In genomic region chr15:36177590-36178281, GRCh38 we compare ENCODE assay signal across 2 cellular contexts.
TF ChIP-seq lines count a peak whose summit lies in the region.

No MANE protein-coding gene starts in this region.

TF ChIP-seq in GM23338, 12 proteins besides CTCF, POLR2A, EP300 and RAD21 (continued from another document):
- TF ChIP-seq ZNF462 (CRISPR knock-in tag; IDR thresholded peaks at IDR 0.05) (no peak), ZNF114 (CRISPR knock-in tag; IDR thresholded peaks at IDR 0.05) (no peak), POLR2AphosphoS5 (IDR thresholded peaks at IDR 0.05; ENCODE audit: low read depth) (no peak), NANOG (IDR thresholded peaks at IDR 0.05; ENCODE audit: borderline replicate concordance) (no peak), EZH2 (IDR thresholded peaks at IDR 0.05; ENCODE audit: low read depth, unreplicated experiment) (no peak), ETS1 (IDR thresholded peaks at IDR 0.05) (no peak), STAT1 (IDR thresholded peaks at IDR 0.05; ENCODE audit: unreplicated experiment) (no peak)
- TF ChIP-seq, protein P1, sequence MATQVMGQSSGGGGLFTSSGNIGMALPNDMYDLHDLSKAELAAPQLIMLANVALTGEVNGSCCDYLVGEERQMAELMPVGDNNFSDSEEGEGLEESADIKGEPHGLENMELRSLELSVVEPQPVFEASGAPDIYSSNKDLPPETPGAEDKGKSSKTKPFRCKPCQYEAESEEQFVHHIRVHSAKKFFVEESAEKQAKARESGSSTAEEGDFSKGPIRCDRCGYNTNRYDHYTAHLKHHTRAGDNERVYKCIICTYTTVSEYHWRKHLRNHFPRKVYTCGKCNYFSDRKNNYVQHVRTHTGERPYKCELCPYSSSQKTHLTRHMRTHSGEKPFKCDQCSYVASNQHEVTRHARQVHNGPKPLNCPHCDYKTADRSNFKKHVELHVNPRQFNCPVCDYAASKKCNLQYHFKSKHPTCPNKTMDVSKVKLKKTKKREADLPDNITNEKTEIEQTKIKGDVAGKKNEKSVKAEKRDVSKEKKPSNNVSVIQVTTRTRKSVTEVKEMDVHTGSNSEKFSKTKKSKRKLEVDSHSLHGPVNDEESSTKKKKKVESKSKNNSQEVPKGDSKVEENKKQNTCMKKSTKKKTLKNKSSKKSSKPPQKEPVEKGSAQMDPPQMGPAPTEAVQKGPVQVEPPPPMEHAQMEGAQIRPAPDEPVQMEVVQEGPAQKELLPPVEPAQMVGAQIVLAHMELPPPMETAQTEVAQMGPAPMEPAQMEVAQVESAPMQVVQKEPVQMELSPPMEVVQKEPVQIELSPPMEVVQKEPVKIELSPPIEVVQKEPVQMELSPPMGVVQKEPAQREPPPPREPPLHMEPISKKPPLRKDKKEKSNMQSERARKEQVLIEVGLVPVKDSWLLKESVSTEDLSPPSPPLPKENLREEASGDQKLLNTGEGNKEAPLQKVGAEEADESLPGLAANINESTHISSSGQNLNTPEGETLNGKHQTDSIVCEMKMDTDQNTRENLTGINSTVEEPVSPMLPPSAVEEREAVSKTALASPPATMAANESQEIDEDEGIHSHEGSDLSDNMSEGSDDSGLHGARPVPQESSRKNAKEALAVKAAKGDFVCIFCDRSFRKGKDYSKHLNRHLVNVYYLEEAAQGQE (IDR thresholded peaks at IDR 0.05; ENCODE audit: unreplicated experiment), result no peak

TF ChIP-seq in H1, 55 proteins besides CTCF, POLR2A, EP300 and RAD21 (continued from another document):
- TF ChIP-seq EGR1 (IDR thresholded peaks at IDR 0.05; ENCODE audit: borderline replicate concordance, low read depth, low read length) (no peak), SIX5 (IDR thresholded peaks at IDR 0.05; ENCODE audit: low read depth, low read length) (no peak), RNF2 (IDR thresholded peaks at IDR 0.05; ENCODE audit: borderline replicate concordance, low read depth, low read length, missing control alignments, poor library complexity, severe bottlenecking) (no peak), KDM4A (IDR thresholded peaks at IDR 0.05; ENCODE audit: low read depth, low read length, severe bottlenecking) (no peak), YY1 (IDR thresholded peaks at IDR 0.05; ENCODE audit: low read depth, low read length) (no peak), KDM5A (IDR thresholded peaks at IDR 0.05; ENCODE audit: low read length) (no peak), CHD2 (IDR thresholded peaks at IDR 0.05; ENCODE audit: low read length) (no peak), BACH1 (IDR thresholded peaks at IDR 0.05; ENCODE audit: low read length) (no peak), SP1 (IDR thresholded peaks at IDR 0.05; ENCODE audit: low read depth, low read length) (no peak), JUND (IDR thresholded peaks at IDR 0.05; ENCODE audit: low read length) (no peak), E2F6 (IDR thresholded peaks at IDR 0.05) (no peak)
